ENCODE assay signal across 30 cellular contexts in genomic region chr18:48521723-48522122, GRCh38.
"Had no signal": no experiment of that assay in that cellular context is flagged by ENCODE, and none has a peak within 500 bp of the region (broad histone marks: within the 10 kb centered on the region; RNA-seq: fewer than 3 reads in every experiment).

No MANE protein-coding gene starts in this region.

- ATAC-seq: left colon; left lung; lower lobe of right lung; pancreas; right cardiac atrium; sciatic nerve; stimulated activated naive B cell treated with anti-CD40 and anti-IgM and Interleukin-4, amounts not matched to agents 10 μg/mL and 1 μg/mL and 100 μg/mL, for 72 hours; stimulated activated naive CD8-positive, alpha-beta T cell treated with anti-CD3 and anti-CD28 coated beads, Interleukin-15, Interleukin-2, amounts not matched to agents 100 U/mL and 50 U/mL, for 24 hours had no signal

- H3K36me3 ChIP-seq: left lung, lower lobe of right lung, pancreas, prostate gland, stomach, thyroid gland, transverse colon, upper lobe of left lung, vagina had no signal

- H3K4me1 ChIP-seq: left lung, lower lobe of right lung, pancreas, prostate gland, stomach, testis, thyroid gland, transverse colon, upper lobe of left lung, vagina had no signal

- H3K27ac Mint-ChIP-seq: immature natural killer cell; mesothelial cell of epicardium; natural killer cell treated with Interleukin-12 subunit alpha and Interleukin-12 subunit beta and Interleukin-15 and Interleukin-18, amount 100 ng/mL, for 72 hours; stimulated activated naive B cell treated with anti-CD40 and anti-IgM and Interleukin-4, amounts not matched to agents 10 μg/mL and 1 μg/mL and 100 μg/mL, for 72 hours had no signal

- H3K9me3 Mint-ChIP-seq: mesothelial cell of epicardium; natural killer cell treated with Interleukin-12 subunit alpha and Interleukin-12 subunit beta and Interleukin-15 and Interleukin-18, amount 100 ng/mL, for 72 hours; stimulated activated naive B cell treated with anti-CD40 and anti-IgM and Interleukin-4, amounts not matched to agents 10 μg/mL and 1 μg/mL and 100 μg/mL, for 72 hours had no signal

- H3K4me3 ChIP-seq: left lung, lower lobe of right lung, pancreas, prostate gland, skin epidermis, stomach, testis, thyroid gland, transverse colon, upper lobe of left lung, vagina had no signal

- H3K9me3 ChIP-seq: left lung, lower lobe of right lung, pancreas, prostate gland, stomach, testis, thyroid gland, transverse colon, upper lobe of left lung, vagina had no signal

- H3K27ac ChIP-seq: left lung, lower lobe of right lung, pancreas, prostate gland, skin epidermis, stomach, testis, thyroid gland, transverse colon, upper lobe of left lung, vagina had no signal

- H3K36me3 Mint-ChIP-seq: mesothelial cell of epicardium; naive B cell; natural killer cell treated with Interleukin-12 subunit alpha and Interleukin-12 subunit beta and Interleukin-15 and Interleukin-18, amount 100 ng/mL, for 72 hours; stimulated activated naive B cell treated with anti-CD40 and anti-IgM and Interleukin-4, amounts not matched to agents 10 μg/mL and 1 μg/mL and 100 μg/mL, for 72 hours had no signal

- DNase-seq: hypothalamus; immature natural killer cell; kidney; left colon; left lung; lower lobe of right lung; mammary epithelial cell; mesendoderm; naive B cell; pancreas; posterior cingulate gyrus; retina; right cardiac atrium; stimulated activated CD4-positive, alpha-beta T cell treated with anti-CD3 and anti-CD28 coated beads, Interleukin-12 subunit alpha, Interleukin-12 subunit beta, amount 100 ng/mL, for 4 hours; stimulated activated CD4-positive, alpha-beta T cell treated with anti-CD3 and anti-CD28 coated beads, Interleukin-15, amount 100 ng/mL, for 24 hours; stimulated activated CD4-positive, alpha-beta T cell treated with anti-CD3 and anti-CD28 coated beads, Interleukin-2, amount 100 ng/mL, for 24 hours; stimulated activated CD4-positive, alpha-beta T cell treated with anti-CD3 and anti-CD28 coated beads, Interleukin-4, amount 100 ng/mL, for 1 hour; stimulated activated naive B cell treated with anti-CD40 and anti-IgM and Interleukin-4, amounts not matched to agents 10 μg/mL and 1 μg/mL and 100 μg/mL, for 72 hours; stimulated activated naive CD8-positive, alpha-beta T cell treated with anti-CD3 and anti-CD28 coated beads, Interleukin-15, Interleukin-2, amounts not matched to agents 100 U/mL and 50 U/mL, for 24 hours; stomach; testis; thyroid gland; transverse colon; upper lobe of left lung had no signal

- H3K4me1 Mint-ChIP-seq: immature natural killer cell, mesothelial cell of epicardium, naive B cell had no signal

- H3K27me3 ChIP-seq: pancreas, stomach, testis, thyroid gland, transverse colon, upper lobe of left lung, vagina had no signal

- H3K4me3 Mint-ChIP-seq: immature natural killer cell; mesothelial cell of epicardium; naive B cell; natural killer cell treated with Interleukin-12 subunit alpha and Interleukin-12 subunit beta and Interleukin-15 and Interleukin-18, amount 100 ng/mL, for 72 hours; stimulated activated naive B cell treated with anti-CD40 and anti-IgM and Interleukin-4, amounts not matched to agents 10 μg/mL and 1 μg/mL and 100 μg/mL, for 72 hours had no signal
